In the genomic region with DNA sequence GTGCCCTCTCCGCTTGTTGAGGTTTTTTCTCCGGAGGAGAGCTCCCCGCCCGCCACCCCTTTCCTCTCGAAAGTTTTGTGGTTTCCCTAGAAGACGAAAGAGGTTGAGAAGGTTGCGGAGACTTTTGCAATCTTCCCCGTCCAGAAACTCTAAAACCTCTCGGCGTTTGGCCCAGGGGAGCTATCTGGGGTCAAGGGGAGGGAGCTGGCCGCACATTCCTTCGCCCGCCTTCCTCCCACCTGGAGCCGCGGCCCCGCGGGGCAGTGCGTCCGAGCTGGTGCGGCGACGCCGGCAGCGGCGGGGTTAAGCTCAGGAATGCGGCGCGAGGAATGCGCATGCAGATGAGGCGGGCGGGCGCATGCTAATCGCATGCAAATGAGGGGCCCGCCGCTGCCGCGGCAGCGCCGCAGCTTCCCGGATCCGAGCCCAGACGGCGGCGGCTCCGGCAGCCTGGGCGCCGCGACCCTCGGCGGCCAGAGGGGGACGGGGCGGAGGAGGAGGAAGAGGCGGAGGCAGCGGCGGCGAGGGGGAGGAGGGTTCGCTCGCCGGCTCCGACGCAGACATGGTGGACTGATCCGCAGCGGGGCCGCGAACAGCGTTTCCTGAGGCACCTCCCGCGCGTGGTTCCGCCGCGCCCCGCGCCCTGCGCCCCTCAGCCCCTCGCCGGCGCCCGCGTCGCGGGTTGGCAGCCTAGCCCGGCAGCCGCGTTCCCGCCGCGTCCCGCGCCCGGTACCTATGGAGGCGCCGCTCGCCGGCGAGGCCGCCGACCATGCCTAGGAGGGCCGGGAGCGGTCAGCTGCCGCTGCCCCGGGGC, we compare ENCODE assay signal across 8 cellular contexts. TPM values are rescaled to one million over a fixed set of nuclear protein-coding genes. Genes with fewer than 3 reads are reported as not detected.
DNase-seq lines count a peak whose midpoint lies in the region; ATAC-seq and TF ChIP-seq lines count a peak whose summit lies in the region.

A gene (plus strand): TSS at position 535 of the 814 bp plus-strand sequence. CDS start 235 bp downstream, at position 770.

- TF ChIP-seq CTCF in GM12875 (IDR thresholded peaks at IDR 0.05; ENCODE audit: borderline replicate concordance, insufficient read depth, low read depth, low read length) = no peak

- H3K4me3 ChIP-seq in GM12875 (ENCODE audit: low read depth, low read length) = peak within 1 kb of the TSS; percentile 8

- DNase-seq in NCI-H460 (ENCODE audit: extremely low read depth, low read depth) (peak; percentile 74), dedifferentiated amniotic fluid mesenchymal stem cell (ENCODE audit: extremely low spot score) (peak; percentile 83), kidney tubule cell (ENCODE audit: low spot score) (peak; percentile 98), HuH-7 (ENCODE audit: low spot score) (no peak)
- DNase-seq in activated CD4-positive, alpha-beta T cell treated with anti-CD3 and anti-CD28 coated beads, Interleukin-2, amount 50 U/mL, for 4 hours = peak; percentile 53 to 59
- DNase-seq in stimulated activated CD4-positive, alpha-beta T cell treated with anti-CD3 and anti-CD28 coated beads, Interleukin-12 subunit alpha, Interleukin-12 subunit beta, amount 100 ng/mL, for 4 hours = peak; percentile 63

- ATAC-seq in HG02884 (IDR thresholded peaks at IDR 0.05; ENCODE audit: unreplicated experiment) = peak; percentile 68

RNA-seq across cellular contexts. Expression of the gene that starts here (rescaled TPM):
- 24.8 and 28.1 TPM in 2 replicates for total RNA-seq in NCI-H460 (2014; rRNA removed; shearing (Covaris generic))
- 14.9 and 21.2 TPM in 2 replicates for polyA plus RNA-seq in NCI-H460 (2014; cell fraction: nucleus; rRNA removed)
